ENCODE assay signal across 20 cellular contexts in genomic region chr17:3590231-3590630, GRCh38. TPM values are rescaled to one million over a fixed set of nuclear protein-coding genes. Genes with fewer than 3 reads are reported as not detected.
"Had no signal": no experiment of that assay in that cellular context is flagged by ENCODE, and none has a peak within 500 bp of the region (broad histone marks: within the 10 kb centered on the region; RNA-seq: fewer than 3 reads in every experiment).

No MANE protein-coding gene starts in this region.

- H3K4me3 ChIP-seq: body of pancreas, esophagus squamous epithelium, left lung, lower lobe of right lung, spleen, tibial nerve had no signal

- H3K4me1 ChIP-seq: body of pancreas, esophagus squamous epithelium, left lung, lower lobe of right lung, tibial nerve had no signal

- DNase-seq: activated CD4-positive, alpha-beta T cell treated with anti-CD3 and anti-CD28 coated beads for 1 hour; activated CD4-positive, alpha-beta T cell treated with anti-CD3 and anti-CD28 coated beads, Interleukin-2, amount 50 U/mL, for 1 hour; activated naive CD4-positive, alpha-beta T cell; activated T-cell treated with anti-CD3 and anti-CD28 coated beads for 4 hours; activated T-cell treated with anti-CD3 and anti-CD28 coated beads, Interleukin-2, amount 50 U/mL, for 72 hours; body of pancreas; dermis blood vessel endothelial cell; effector CD4-positive, alpha-beta T cell; esophagus squamous epithelium; foreskin melanocyte; left lung; lower lobe of right lung; mesendoderm; spleen; stimulated activated naive CD4-positive, alpha-beta T cell treated with Interleukin-2 at 50 U/mL for 16 hours; T-helper 17 cell; T1000 had no signal

- H3K27me3 ChIP-seq: body of pancreas, left lung, spleen, tibial nerve had no signal

- H3K27ac ChIP-seq: body of pancreas, epithelial cell of prostate, esophagus squamous epithelium, left lung, lower lobe of right lung, spleen, tibial nerve had no signal

- H3K9me3 ChIP-seq: body of pancreas, esophagus squamous epithelium, left lung, lower lobe of right lung, spleen, tibial nerve had no signal

RNA-seq across cellular contexts. Expression of gene TRPV3, which starts 32.6 kb away (rescaled TPM):
- total RNA-seq: dermis blood vessel endothelial cell, pulmonary artery endothelial cell had no signal
